ENCODE assay signal across 24 cellular contexts in the genomic region with DNA sequence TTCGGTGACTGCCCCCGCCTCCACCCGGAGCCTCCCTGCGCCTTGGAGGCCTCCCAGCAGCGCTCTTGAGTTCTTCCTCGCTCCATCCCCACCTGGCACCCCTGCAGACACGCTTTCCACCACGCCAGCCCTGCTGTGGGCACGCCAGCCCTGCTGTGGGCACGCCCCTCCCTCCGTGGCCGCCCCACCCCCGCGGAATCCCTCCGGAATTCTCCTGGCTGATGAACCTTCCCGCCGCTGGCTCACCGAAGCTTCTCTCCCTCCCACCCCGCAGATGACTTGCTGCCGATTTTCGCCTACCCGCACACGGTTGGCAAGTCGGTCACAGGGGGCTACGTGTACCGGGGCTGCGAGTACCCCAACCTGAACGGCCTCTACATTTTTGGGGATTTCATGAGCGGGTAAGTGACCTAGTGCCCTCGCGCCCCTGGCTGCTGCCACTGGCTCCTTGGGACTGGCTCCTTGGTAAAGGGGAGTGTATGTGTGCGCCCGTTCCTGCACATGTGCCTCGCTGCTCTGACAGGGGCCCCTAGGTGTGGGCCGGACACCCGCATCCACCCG. TPM values are rescaled to one million over a fixed set of nuclear protein-coding genes. Genes with fewer than 3 reads are reported as not detected.
DNase-seq lines count a peak whose midpoint lies in the region; ATAC-seq, FAIRE-seq and TF ChIP-seq lines count a peak whose summit lies in the region.
"Had no signal": no experiment of that assay in that cellular context is flagged by ENCODE, and none has a peak within 500 bp of the region (broad histone marks: within the 10 kb centered on the region; RNA-seq: fewer than 3 reads in every experiment).

No MANE protein-coding gene starts in this region.

- peaks cover 34% of the 10 kb centered on the region for H3K27me3 Mint-ChIP-seq in astrocyte (ENCODE audit: low read depth, unreplicated experiment)

- H3K4me3 Mint-ChIP-seq in astrocyte (ENCODE audit: unreplicated experiment): no peak overlapping the region
- H3K4me3 Mint-ChIP-seq: activated T-helper 1 cell treated with anti-CD3 and anti-CD28 coated beads, Interleukin-12 subunit alpha, Interleukin-12 subunit beta, Interleukin-2, Interleukin-4 antibody, amounts not matched to agents 30 ng/mL and 10 ng/mL and 1 ng/mL, durations not matched to agents 14 hours and 24 hours and 36 hours had no signal

- H3K4me3 ChIP-seq in right cardiac atrium (ENCODE audit: low read length): no peak overlapping the region
- H3K4me3 ChIP-seq in heart right ventricle: no peak overlapping the region
- H3K4me3 ChIP-seq in astrocyte (ENCODE audit: insufficient read depth, low read depth, low read length): no peak overlapping the region
- no peak overlapping the region for H3K4me3 ChIP-seq in lower lobe of right lung
- no peak overlapping the region for H3K4me3 ChIP-seq in thyroid gland (replicated peaks in 1 of 3)
- no peak overlapping the region for H3K4me3 ChIP-seq in stomach
- H3K4me3 ChIP-seq in mucosa of descending colon: no peak overlapping the region
- H3K4me3 ChIP-seq: tibial nerve had no signal

- H2AFZ ChIP-seq in astrocyte (ENCODE audit: low read depth, low read length): peak overlapping the region; percentile 11

- H3K9me3 ChIP-seq in right cardiac atrium (ENCODE audit: control insufficient read depth, low read length) (no peaks in the 10 kb centered on the region), heart right ventricle (no peaks in the 10 kb centered on the region), astrocyte (ENCODE audit: insufficient read depth, low read depth, low read length) (no peaks in the 10 kb centered on the region), lower lobe of right lung (no peaks in the 10 kb centered on the region), thyroid gland (no peaks in the 10 kb centered on the region), stomach (no peaks in the 10 kb centered on the region), mucosa of descending colon (no peaks in the 10 kb centered on the region)
- H3K9me3 ChIP-seq: tibial nerve had no signal

- DNase-seq in right cardiac atrium (no peak), heart right ventricle (no peak), astrocyte (ENCODE audit: low read depth) (no peak), lower lobe of right lung (no peak), thyroid gland (peak; percentile 14 to 24), stomach (no peak), hippocampal formation (lab: John Stamatoyannopoulos, UW) (no peak), mucosa of descending colon (no peak)
- DNase-seq: activated CD4-positive, alpha-beta T cell treated with anti-CD3 and anti-CD28 coated beads for 4 hours; Kasumi-1; mesenchymal stem cell; naive thymus-derived CD8-positive, alpha-beta T cell; NCI-H2029; NCI-H510A treated with DMSO at 0.1 percent for 48 hours; small intestine; stimulated activated CD4-positive, alpha-beta T cell treated with anti-CD3 and anti-CD28 coated beads, Interleukin-4, amount 100 ng/mL, for 1 hour; stimulated activated naive CD8-positive, alpha-beta T cell treated with anti-CD3 and anti-CD28 coated beads, Interleukin-15, Interleukin-2, amounts not matched to agents 100 U/mL and 50 U/mL, for 24 hours had no signal

- no peaks in the 10 kb centered on the region for H3K9me3 Mint-ChIP-seq in astrocyte (ENCODE audit: unreplicated experiment)
- H3K9me3 Mint-ChIP-seq: activated naive CD4-positive, alpha-beta T cell treated with anti-CD3 and anti-CD28 coated beads, Interleukin-2, amount 50 U/mL, for 72 hours; activated T-helper 1 cell treated with anti-CD3 and anti-CD28 coated beads, Interleukin-12 subunit alpha, Interleukin-12 subunit beta, Interleukin-2, Interleukin-4 antibody, amounts not matched to agents 30 ng/mL and 10 ng/mL and 1 ng/mL, durations not matched to agents 14 hours and 24 hours and 36 hours; naive thymus-derived CD8-positive, alpha-beta T cell had no signal

- TF ChIP-seq CTCF in heart right ventricle (IDR thresholded peaks at IDR 0.05): no peak
- TF ChIP-seq CTCF in astrocyte (IDR thresholded peaks at IDR 0.05; ENCODE audit: insufficient read depth, low read depth, low read length): no peak
- TF ChIP-seq CTCF in lower lobe of right lung (IDR thresholded peaks at IDR 0.05): no peak
- TF ChIP-seq CTCF in thyroid gland (IDR thresholded peaks at IDR 0.05): no peak
- TF ChIP-seq CTCF in stomach (IDR thresholded peaks at IDR 0.05): no peak
- no peak for TF ChIP-seq CTCF in mucosa of descending colon (IDR thresholded peaks at IDR 0.05)

- no peak overlapping the region for H3K9ac ChIP-seq in astrocyte (ENCODE audit: low read length)

- no peak for TF ChIP-seq EP300 in stomach (IDR thresholded peaks at IDR 0.05)

- no peaks in the 10 kb centered on the region for H4K20me1 ChIP-seq in astrocyte (ENCODE audit: insufficient read depth, low read length)

- no peak overlapping the region for H3K27ac Mint-ChIP-seq in astrocyte (ENCODE audit: unreplicated experiment)
- H3K27ac Mint-ChIP-seq: activated naive CD4-positive, alpha-beta T cell treated with anti-CD3 and anti-CD28 coated beads, Interleukin-2, amount 50 U/mL, for 72 hours; activated T-helper 1 cell treated with anti-CD3 and anti-CD28 coated beads, Interleukin-12 subunit alpha, Interleukin-12 subunit beta, Interleukin-2, Interleukin-4 antibody, amounts not matched to agents 30 ng/mL and 10 ng/mL and 1 ng/mL, durations not matched to agents 14 hours and 24 hours and 36 hours; progenitor cell of endocrine pancreas had no signal

- TF ChIP-seq POLR2A in thyroid gland (IDR thresholded peaks at IDR 0.05) (no peak), stomach (IDR thresholded peaks at IDR 0.05) (no peak)

- H3K36me3 ChIP-seq in heart right ventricle: peaks cover 0 to 38% (median 0%) of the 10 kb centered on the region in 9 donors
- no peaks in the 10 kb centered on the region for H3K36me3 ChIP-seq in astrocyte (ENCODE audit: insufficient read depth, low read length)
- no peaks in the 10 kb centered on the region for H3K36me3 ChIP-seq in lower lobe of right lung
- H3K36me3 ChIP-seq in thyroid gland: no peaks in the 10 kb centered on the region
- H3K36me3 ChIP-seq in stomach: peaks cover 0 to 11% (median 0%) of the 10 kb centered on the region in 4 donors
- no peaks in the 10 kb centered on the region for H3K36me3 ChIP-seq in mucosa of descending colon (ENCODE audit: low read depth)

- WGBS in right cardiac atrium: 48% methylated on average over 37 of the region's 37 CpGs
- 38 to 47% methylated on average over 37 of the region's 37 CpGs for WGBS in heart right ventricle, 2 donors
- 25 to 36% methylated on average over 27 to 36 of the region's 37 CpGs for WGBS in thyroid gland, 2 donors
- 28 to 39% (median 30%) methylated on average over 29 to 37 of the region's 37 CpGs for WGBS in stomach, 5 donors

- H3K27ac ChIP-seq in right cardiac atrium (ENCODE audit: low read length): no peak overlapping the region
- H3K27ac ChIP-seq in heart right ventricle: no peak overlapping the region
- H3K27ac ChIP-seq in astrocyte (ENCODE audit: low read depth, low read length): no peak overlapping the region
- H3K27ac ChIP-seq in lower lobe of right lung: no peak overlapping the region
- H3K27ac ChIP-seq in thyroid gland: no peak overlapping the region
- H3K27ac ChIP-seq in stomach: no peak overlapping the region
- H3K27ac ChIP-seq: tibial nerve had no signal

- no peaks in the 10 kb centered on the region for H3K79me2 ChIP-seq in astrocyte (ENCODE audit: insufficient read depth, low read length)

- H3K27me3 ChIP-seq in right cardiac atrium (ENCODE audit: control insufficient read depth, insufficient read depth): no peaks in the 10 kb centered on the region
- peaks cover 5 to 46% (median 23%) of the 10 kb centered on the region in 7 donors for H3K27me3 ChIP-seq in heart right ventricle
- H3K27me3 ChIP-seq in astrocyte (ENCODE audit: insufficient read depth, low read length): peaks cover 3% of the 10 kb centered on the region
- peaks cover 41% of the 10 kb centered on the region for H3K27me3 ChIP-seq in lower lobe of right lung (ENCODE audit: low read depth)
- peaks cover 13% of the 10 kb centered on the region for H3K27me3 ChIP-seq in thyroid gland
- peaks cover 0 to 59% (median 24%) of the 10 kb centered on the region in 3 donors for H3K27me3 ChIP-seq in stomach

- peak; percentile 6 to 27 for ATAC-seq in right cardiac atrium
- ATAC-seq in heart right ventricle: no peak
- ATAC-seq in lower lobe of right lung: peak; percentile 3 to 27
- no peak for ATAC-seq in mucosa of descending colon
- ATAC-seq: stimulated activated naive CD8-positive, alpha-beta T cell treated with anti-CD3 and anti-CD28 coated beads, Interleukin-15, Interleukin-2, amounts not matched to agents 100 U/mL and 50 U/mL, for 24 hours had no signal

- no peak overlapping the region for H3K4me2 ChIP-seq in astrocyte (ENCODE audit: low read length)

- H3K36me3 Mint-ChIP-seq in astrocyte (ENCODE audit: low read depth, unreplicated experiment): peaks cover 3% of the 10 kb centered on the region
- H3K36me3 Mint-ChIP-seq: activated naive CD4-positive, alpha-beta T cell treated with anti-CD3 and anti-CD28 coated beads, Interleukin-2, amount 50 U/mL, for 72 hours; naive thymus-derived CD8-positive, alpha-beta T cell had no signal

- H3K4me1 ChIP-seq in right cardiac atrium (ENCODE audit: control insufficient read depth, insufficient read depth, low read length) (no peaks in the 10 kb centered on the region), heart right ventricle (peaks cover 0 to 6% (median 0%) of the 10 kb centered on the region in 9 donors), astrocyte (ENCODE audit: insufficient read depth, low read length) (peaks cover 10% of the 10 kb centered on the region), lower lobe of right lung (peaks cover 5% of the 10 kb centered on the region), thyroid gland (peaks cover 0 to 10% of the 10 kb centered on the region in 2 donors), stomach (peaks cover 0 to 14% (median 8%) of the 10 kb centered on the region in 4 donors), mucosa of descending colon (ENCODE audit: low read depth) (no peaks in the 10 kb centered on the region)

- intact Hi-C loops in right cardiac atrium (cut with DNase I): no loop called here
- intact Hi-C loops in heart right ventricle (cut with DNase I): loop anchor here in 1 of 10 donors (10.0 kb wide), 1 partner anchor 415 kb away; no protein-coding TSS in a partner anchor
- intact Hi-C loops in lower lobe of right lung (cut with DNase I): no loop called here
- intact Hi-C loops in thyroid gland (cut with DNase I): no loop called here
- intact Hi-C loops in stomach (cut with DNase I; ENCODE audit: low total_unique reads): no loop called here
- intact Hi-C loops in mucosa of descending colon (cut with DNase I, micrococcal nuclease): no loop called here

- H3K4me1 Mint-ChIP-seq in astrocyte (ENCODE audit: low read depth, unreplicated experiment): peaks cover 13% of the 10 kb centered on the region

- no peak for FAIRE-seq in astrocyte (lab: Jason Lieb, UNC)
- FAIRE-seq: GM12891, GM19239, H54, small intestine had no signal

RNA-seq across cellular contexts. Expression of a gene that starts 15.2 kb away (rescaled TPM):
- total RNA-seq in right cardiac atrium: 1 to 10 TPM; 1.9 to 3.4 (median 2.5) TPM
- polyA plus RNA-seq in right cardiac atrium: 0.75 TPM
- total RNA-seq in heart right ventricle: 1 to 10 TPM in 6 of 10 donors, under 1 TPM in 4; 0.81 to 2.2 (median 1.4) TPM
- polyA plus RNA-seq in heart right ventricle: under 1 TPM; 0.55 to 0.59 TPM
- total RNA-seq in astrocyte: 0.86 and 1.1 TPM in 2 replicates
- total RNA-seq in lower lobe of right lung: 1.6 TPM
- 1 to 10 TPM in 3 of 4 donors, under 1 TPM in 1; 0.98 to 2.7 (median 1.1) TPM for total RNA-seq in thyroid gland
- total RNA-seq in stomach: 1 to 10 TPM in 3 of 5 donors, under 1 TPM in 1, not detected in 1; 0.45 to 2.0 (median 1.2) TPM
- polyA plus RNA-seq in stomach: under 1 TPM; 0.15 to 0.68 (median 0.20) TPM
- 1 to 10 TPM in 2 of 3 donors, under 1 TPM in 1; 0.26 to 3.2 (median 1.1) TPM for total RNA-seq in mucosa of descending colon
- total RNA-seq: activated T-helper 1 cell treated with anti-CD3 and anti-CD28 coated beads, Interleukin-12 subunit alpha, Interleukin-12 subunit beta, Interleukin-2, Interleukin-4 antibody, amounts not matched to agents 30 ng/mL and 10 ng/mL and 1 ng/mL, durations not matched to agents 14 hours and 24 hours and 36 hours had no signal
- polyA plus RNA-seq: naive thymus-derived CD8-positive, alpha-beta T cell had no signal

RNA-seq across cellular contexts. Expression of a gene that starts 24.0 kb away (rescaled TPM):
- 1 to 10 TPM; 5.7 to 9.2 (median 7.9) TPM for total RNA-seq in right cardiac atrium
- 5.8 TPM for polyA plus RNA-seq in right cardiac atrium
- total RNA-seq in heart right ventricle: 1 to 10 TPM; 2.0 to 6.1 (median 3.9) TPM
- polyA plus RNA-seq in heart right ventricle: 1 to 10 TPM; 1.5 to 2.3 TPM
- total RNA-seq in astrocyte: 0.41 and 0.52 TPM in 2 replicates
- 0.62 TPM for total RNA-seq in lower lobe of right lung
- total RNA-seq in thyroid gland: 1 to 10 TPM in 3 of 4 donors, under 1 TPM in 1; 0.54 to 5.2 (median 1.5) TPM
- total RNA-seq in stomach: 1 to 10 TPM in 3 of 5 donors, not detected in 2; 1.2 to 2.9 (median 2.2) TPM
- polyA plus RNA-seq in stomach: under 1 TPM; 0.15 to 0.68 (median 0.53) TPM
- total RNA-seq in mucosa of descending colon: 1 to 10 TPM in 1 of 3 donors, under 1 TPM in 2; 0.14 to 1.0 (median 0.22) TPM
- total RNA-seq: activated T-helper 1 cell treated with anti-CD3 and anti-CD28 coated beads, Interleukin-12 subunit alpha, Interleukin-12 subunit beta, Interleukin-2, Interleukin-4 antibody, amounts not matched to agents 30 ng/mL and 10 ng/mL and 1 ng/mL, durations not matched to agents 14 hours and 24 hours and 36 hours had no signal

RNA-seq across cellular contexts. Expression of a gene that starts 56.1 kb away (rescaled TPM):
- 10 to 100 TPM; 21.0 to 23.3 (median 22.0) TPM for total RNA-seq in right cardiac atrium
- 31.5 TPM for polyA plus RNA-seq in right cardiac atrium
- total RNA-seq in heart right ventricle: 10 to 100 TPM; 28.7 to 50.2 (median 32.1) TPM
- 10 to 100 TPM in 1 of 2 donors, 1 to 10 TPM in 1; 9.0 to 23.8 TPM for polyA plus RNA-seq in heart right ventricle
- total RNA-seq in astrocyte: 8.4 and 16.6 TPM in 2 replicates
- 15.3 TPM for total RNA-seq in lower lobe of right lung
- total RNA-seq in thyroid gland: 10 to 100 TPM in 3 of 4 donors, 1 to 10 TPM in 1; 8.6 to 28.3 (median 17.3) TPM
- total RNA-seq in stomach: 10 to 100 TPM; 10.5 to 28.6 (median 14.5) TPM
- 10 to 100 TPM; 11.4 to 20.1 (median 17.3) TPM for polyA plus RNA-seq in stomach
- 100 to 1,000 TPM in 1 of 3 donors, 10 to 100 TPM in 2; 66.2 to 102 (median 66.2) TPM for total RNA-seq in mucosa of descending colon

Comparison
In these comparisons a context has a peak if more than half of its experiments do, and no peak if none do; other contexts are left out.
1. ATAC-seq: peak in right cardiac atrium (2 of 2) and lower lobe of right lung (2 of 2); none in heart right ventricle (0 of 8) and mucosa of descending colon (single experiment).
2. DNase-seq: peak in thyroid gland (2 of 2); none in right cardiac atrium (0 of 3), heart right ventricle (0 of 2), astrocyte (single experiment), lower lobe of right lung (single experiment), stomach (single experiment), hippocampal formation (0 of 2) and mucosa of descending colon (0 of 3).